29 cellular contexts compared by ENCODE assay signal in the genomic region with DNA sequence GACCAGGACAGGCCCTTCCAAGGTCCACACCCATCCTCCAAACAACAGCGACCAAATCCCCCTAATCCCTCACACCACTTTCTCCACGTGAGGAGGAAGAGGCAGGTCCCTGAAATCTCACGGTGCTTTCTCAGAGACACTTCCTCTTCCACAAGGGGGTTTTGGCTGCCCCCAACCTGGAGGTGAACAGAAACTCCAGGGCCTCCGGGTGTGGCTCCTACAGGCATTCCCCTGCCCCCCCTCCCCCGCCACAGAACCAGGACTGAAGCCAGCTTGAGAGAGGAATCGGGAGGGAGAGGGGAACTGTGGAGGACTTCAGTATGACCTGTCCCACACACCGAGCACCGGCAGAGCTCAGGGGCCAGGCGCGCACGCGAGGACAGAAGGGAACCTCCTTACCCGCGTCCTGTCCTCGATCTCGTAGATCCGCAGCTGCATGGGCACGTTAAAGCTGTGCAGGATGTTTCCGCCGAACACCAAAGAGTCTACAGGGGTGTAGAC.
DNase-seq lines count a peak whose midpoint lies in the region; ATAC-seq, FAIRE-seq and TF ChIP-seq lines count a peak whose summit lies in the region.
"Had no signal": no experiment of that assay in that cellular context is flagged by ENCODE, and none has a peak within 500 bp of the region (broad histone marks: within the 10 kb centered on the region; RNA-seq: fewer than 3 reads in every experiment).

No MANE protein-coding gene starts in this region.

- no peak overlapping the region for H4K8ac ChIP-seq in neuronal stem cell (ENCODE audit: low read depth, low read length)

- POLR2A ChIA-PET in Caco-2 (lab: Charles Lee) (no interaction called here), HCT116 (lab: Charles Lee) (no interaction called here), HepG2 (lab: Yijun Ruan, JAX) (no interaction called here)

- no peak overlapping the region for H4K91ac ChIP-seq in neuronal stem cell (ENCODE audit: low read depth, low read length, poor library complexity)

- TF ChIP-seq RAD21 in HCT116 (IDR thresholded peaks at IDR 0.05; ENCODE audit: low read depth) = no peak
- no peak for TF ChIP-seq RAD21 in HepG2 (CRISPR knock-in tag; IDR thresholded peaks at IDR 0.05)

- ATAC-seq in HCT116 (no peak), HepG2 (no peak), GM18868 (IDR thresholded peaks at IDR 0.05; ENCODE audit: unreplicated experiment) (no peak)
- ATAC-seq: activated naive CD4-positive, alpha-beta T cell treated with anti-CD3 and anti-CD28 coated beads, Interleukin-2, amount 50 U/mL, for 72 hours; SK-N-SH treated with all-trans-retinoic acid at 6 μM for 48 hours had no signal

- no peak overlapping the region for H2BK120ac ChIP-seq in neuronal stem cell (ENCODE audit: low read depth, low read length)

- no peaks in the 10 kb centered on the region for H3K9me2 ChIP-seq in HCT116 (ENCODE audit: insufficient read depth)

- no peak overlapping the region for H3K27ac ChIP-seq in HCT116 (ENCODE audit: low read depth, low read length)
- no peak overlapping the region for H3K27ac ChIP-seq in neuronal stem cell (replicated peaks; ENCODE audit: low read length)
- no peak overlapping the region for H3K27ac ChIP-seq in HepG2 (ENCODE audit: extremely low read length, insufficient read depth, low read length)
- H3K27ac ChIP-seq: ascending aorta, skin epidermis had no signal

- no peak overlapping the region for H3K4me3 Mint-ChIP-seq in Caco-2 (ENCODE audit: unreplicated experiment)
- H3K4me3 Mint-ChIP-seq in dendritic cell treated with granulocyte-macrophage colony-stimulating factor and Interleukin-4, amounts not matched to agents 40 ng/mL and 50 ng/mL, for 4 days = no peak overlapping the region
- H3K4me3 Mint-ChIP-seq: CD14-positive monocyte; T-helper 2 cell treated with Interferon-gamma antibody and Interleukin-4, amounts not matched to agents 5 μg/mL and 100 μg/mL, for 36 hours had no signal

- BruUV-seq in Caco-2 (replicated peaks; lab: Mats Ljungman, UMichigan) (no TSS peak), HCT116 (replicated peaks; lab: Mats Ljungman, UMichigan) (no TSS peak), HepG2 (replicated peaks; lab: Mats Ljungman, UMichigan) (no TSS peak)

- no peak overlapping the region for H2BK15ac ChIP-seq in neuronal stem cell (ENCODE audit: low read length)

- H3K4me1 Mint-ChIP-seq in Caco-2 (ENCODE audit: low read depth, unreplicated experiment) = peaks cover 11% of the 10 kb centered on the region
- H3K4me1 Mint-ChIP-seq in dendritic cell treated with granulocyte-macrophage colony-stimulating factor and Interleukin-4, amounts not matched to agents 40 ng/mL and 50 ng/mL, for 4 days (ENCODE audit: low read depth) = peaks cover 23% of the 10 kb centered on the region

- H3K14ac ChIP-seq in neuronal stem cell (ENCODE audit: low read length) = no peak overlapping the region

- DNase-seq in Caco-2 (no peak), HCT116 (ENCODE audit: low read depth, low spot score) (no peak), neuronal stem cell (ENCODE audit: low spot score) (no peak), HepG2 (ENCODE audit: low spot score) (no peak), dermis blood vessel endothelial cell (no peak)
- DNase-seq: activated CD4-positive, alpha-beta T cell treated with anti-CD3 and anti-CD28 coated beads, Interleukin-2, amount 50 U/mL, for 4 hours; activated CD4-positive, CD25-positive, alpha-beta regulatory T cell; central memory CD4-positive, alpha-beta T cell; EL; GOT3; Kasumi-1; kidney glomerular epithelial cell; mesendoderm; NCI-H2029; NCI-H2227 treated with DMSO at 0.1 percent for 48 hours; NCI-H69; occipital lobe; stimulated activated CD4-positive, alpha-beta T cell treated with anti-CD3 and anti-CD28 coated beads, Interleukin-2, amount 100 ng/mL, for 24 hours had no signal

- no peaks in the 10 kb centered on the region for H3K9me3 Mint-ChIP-seq in Caco-2 (ENCODE audit: unreplicated experiment)
- no peaks in the 10 kb centered on the region for H3K9me3 Mint-ChIP-seq in dendritic cell treated with granulocyte-macrophage colony-stimulating factor and Interleukin-4, amounts not matched to agents 40 ng/mL and 50 ng/mL, for 4 days
- H3K9me3 Mint-ChIP-seq: activated naive CD4-positive, alpha-beta T cell treated with anti-CD3 and anti-CD28 coated beads, Interleukin-2, amount 50 U/mL, for 72 hours; activated T-helper 2 cell treated with anti-CD3 and anti-CD28 coated beads, Interferon-gamma antibody, Interleukin-2, Interleukin-4, amounts not matched to agents 10 μg/mL and 5 μg/mL and 100 μg/mL, durations not matched to agents 14 hours and 24 hours and 36 hours; T-helper 2 cell treated with Interferon-gamma antibody and Interleukin-4, amounts not matched to agents 5 μg/mL and 100 μg/mL, for 36 hours had no signal

- H3K9me3 ChIP-seq in Caco-2 (no peaks in the 10 kb centered on the region), HCT116 (ENCODE audit: control insufficient read depth in 1 of 2, insufficient read depth in 1 of 2, low read depth in 1 of 2, low read length in 2 of 2) (no peaks in the 10 kb centered on the region), neuronal stem cell (replicated peaks in 1 of 2; ENCODE audit: control insufficient read depth in 2 of 2, insufficient read depth in 1 of 2, low read depth in 1 of 2, low read length in 2 of 2) (peaks cover 0 to 6% of the 10 kb centered on the region in 2 donors), HepG2 (ENCODE audit: low read length) (no peaks in the 10 kb centered on the region)
- H3K9me3 ChIP-seq: ascending aorta had no signal

- H2BK5ac ChIP-seq in neuronal stem cell (ENCODE audit: low read length) = peak overlapping the region; percentile 58

- H3K9ac ChIP-seq in HCT116 (ENCODE audit: low read length) = no peak overlapping the region
- no peak overlapping the region for H3K9ac ChIP-seq in neuronal stem cell (ENCODE audit: low read depth, low read length, poor library complexity)
- no peak overlapping the region for H3K9ac ChIP-seq in HepG2 (ENCODE audit: insufficient read depth, low read depth, low read length)

- TF ChIP-seq POLR2A in HCT116 (IDR thresholded peaks at IDR 0.05; ENCODE audit: borderline replicate concordance, extremely low read depth, insufficient read depth, insufficient read length) (no peak), HepG2 (IDR thresholded peaks at IDR 0.05; ENCODE audit: insufficient read depth in 1 of 2, low read depth in 2 of 2, low read length in 2 of 2) (no peak)

- RAD21 ChIA-PET in HCT116 (lab: Charles Lee; ENCODE audit: low non-redundant PET in 1 of 2, low total read pairs in 2 of 2, uncharacterized antibody in 2 of 2, unreplicated experiment in 2 of 2) = interaction anchor here in 1 of 2 experiments (0.6 kb wide), 1 partner anchor 161 kb away, joined by 3 read pairs; no protein-coding TSS in a partner anchor

- no peaks in the 10 kb centered on the region for H3K27me3 ChIP-seq in Caco-2 (replicated peaks; ENCODE audit: control insufficient read depth, insufficient read depth, low read length)
- H3K27me3 ChIP-seq in HCT116 (ENCODE audit: insufficient read depth, low read length) = no peaks in the 10 kb centered on the region
- no peaks in the 10 kb centered on the region for H3K27me3 ChIP-seq in neuronal stem cell (ENCODE audit: control insufficient read depth in 3 of 3, insufficient read depth in 3 of 3, low read depth in 1 of 3, low read length in 3 of 3)
- H3K27me3 ChIP-seq in HepG2 (ENCODE audit: control insufficient read depth in 1 of 2, insufficient read depth in 2 of 2, low read length in 2 of 2) = no peaks in the 10 kb centered on the region
- H3K27me3 ChIP-seq: ascending aorta had no signal

- H3K18ac ChIP-seq in neuronal stem cell (ENCODE audit: low read length) = no peak overlapping the region

- intact Hi-C loops in Caco-2 (cut with micrococcal nuclease; ENCODE audit: unreplicated experiment) = no loop called here
- intact Hi-C loops in HCT116 (cut with micrococcal nuclease) = no loop called here
- intact Hi-C loops in dendritic cell treated with granulocyte-macrophage colony-stimulating factor and Interleukin-4, amounts not matched to agents 40 ng/mL and 50 ng/mL, for 4 days (cut with micrococcal nuclease) = no loop called here
- intact Hi-C loops in HepG2 (cut with micrococcal nuclease; ENCODE audit: unreplicated experiment) = no loop called here

- H2AFZ ChIP-seq in HCT116 (ENCODE audit: low read depth, low read length, poor library complexity, severe bottlenecking) (no peak overlapping the region), neuronal stem cell (ENCODE audit: low read length) (no peak overlapping the region), HepG2 (ENCODE audit: low read length) (no peak overlapping the region)

- TF ChIP-seq CTCF in Caco-2 (IDR thresholded peaks at IDR 0.05; ENCODE audit: insufficient read depth in 1 of 2, low read depth in 1 of 2, low read length in 1 of 2, severe bottlenecking in 1 of 2, unreplicated experiment in 1 of 2) (no peak), HCT116 (IDR thresholded peaks at IDR 0.05 in 2 of 3, conservative IDR thresholded peaks at IDR 0.05 in 1 of 3; ENCODE audit: borderline replicate concordance in 1 of 3, insufficient read depth in 1 of 3, low read depth in 2 of 3, low read length in 2 of 3) (no peak), HepG2 (CRISPR knock-in tag; IDR thresholded peaks at IDR 0.05) (no peak)

- H3K79me2 ChIP-seq in HCT116 (ENCODE audit: insufficient read depth, low read length) (no peaks in the 10 kb centered on the region), HepG2 (ENCODE audit: insufficient read depth, low read length) (no peaks in the 10 kb centered on the region)

- H3K4me3 ChIP-seq in Caco-2 (ENCODE audit: low read depth, low read length) (no peak overlapping the region), HCT116 (replicated peaks in 1 of 2; ENCODE audit: low read depth in 1 of 2, low read length in 2 of 2) (no peak overlapping the region), neuronal stem cell (ENCODE audit: low read length in 2 of 2) (peak overlapping the region in 1 of 2 donors; percentile 56), HepG2 (replicated peaks in 1 of 3; ENCODE audit: insufficient read depth in 1 of 3, low read depth in 2 of 3, low read length in 3 of 3) (no peak overlapping the region)
- H3K4me3 ChIP-seq: ascending aorta, skin epidermis had no signal

- no peaks in the 10 kb centered on the region for H3K4me1 ChIP-seq in Caco-2
- peaks cover 0 to 11% of the 10 kb centered on the region in 2 experiments; a peak in 2 of 4 replicates for H3K4me1 ChIP-seq in HCT116 (ENCODE audit: control insufficient read depth in 1 of 2, insufficient read depth in 2 of 2, low read length in 2 of 2)
- H3K4me1 ChIP-seq in neuronal stem cell (ENCODE audit: control insufficient read depth in 2 of 2, insufficient read depth in 1 of 2, low read depth in 1 of 2, low read length in 2 of 2) = peaks cover 12 to 16% of the 10 kb centered on the region in 2 donors
- H3K4me1 ChIP-seq in HepG2 (ENCODE audit: insufficient read depth, low read length) = peaks cover 33% of the 10 kb centered on the region
- H3K4me1 ChIP-seq: ascending aorta had no signal

- no peak overlapping the region for H2BK12ac ChIP-seq in neuronal stem cell (ENCODE audit: low read length)

- H3K4me2 ChIP-seq in HCT116 (ENCODE audit: low read length) = peak overlapping the region; percentile 31; the same call in 1 of the 2 replicates
- no peak overlapping the region for H3K4me2 ChIP-seq in neuronal stem cell (ENCODE audit: insufficient read depth, low read length, poor library complexity, severe bottlenecking)
- H3K4me2 ChIP-seq in HepG2 (ENCODE audit: low read depth, low read length) = no peak overlapping the region

- no CpG with 5 or more reads among the region's 20 CpGs for WGBS in neuronal stem cell (ENCODE audit: extremely low coverage in 2 of 2, insufficient read length in 2 of 2, insufficient replicate concordance in 1 of 2), 2 donors
- WGBS in HepG2 (ENCODE audit: low lambda C conversion rate) = 94% methylated on average over 12 of the region's 20 CpGs

- peaks cover 11% of the 10 kb centered on the region for H3K79me1 ChIP-seq in neuronal stem cell (ENCODE audit: low read depth, low read length)

- TF ChIP-seq EP300 in HepG2 (IDR thresholded peaks at IDR 0.05; ENCODE audit: low read depth in 2 of 2, low read length in 2 of 2) (no peak), HepG2 (CRISPR knock-in tag; IDR thresholded peaks at IDR 0.05; ENCODE audit: borderline replicate concordance) (no peak)

- peak overlapping the region; percentile 6 for H3K23ac ChIP-seq in neuronal stem cell (ENCODE audit: low read depth, low read length, poor library complexity)

- peak overlapping the region; percentile 11 for H3K27ac Mint-ChIP-seq in Caco-2 (ENCODE audit: unreplicated experiment)
- H3K27ac Mint-ChIP-seq in dendritic cell treated with granulocyte-macrophage colony-stimulating factor and Interleukin-4, amounts not matched to agents 40 ng/mL and 50 ng/mL, for 4 days = peak overlapping the region; percentile 4
- H3K27ac Mint-ChIP-seq: activated naive CD4-positive, alpha-beta T cell treated with anti-CD3 and anti-CD28 coated beads, Interleukin-2, amount 50 U/mL, for 72 hours; activated T-helper 2 cell treated with anti-CD3 and anti-CD28 coated beads, Interferon-gamma antibody, Interleukin-2, Interleukin-4, amounts not matched to agents 10 μg/mL and 5 μg/mL and 100 μg/mL, durations not matched to agents 14 hours and 24 hours and 36 hours; T-helper 2 cell treated with Interferon-gamma antibody and Interleukin-4, amounts not matched to agents 5 μg/mL and 100 μg/mL, for 36 hours had no signal

- in situ Hi-C loops in HepG2 (cut with HindIII; ENCODE audit: extremely low pct_ligation_motif_present, low pct_unique_long_range_greater_than_20kb) = no loop called here

- no peak overlapping the region for H3K4ac ChIP-seq in neuronal stem cell (ENCODE audit: low read length)

- no peak for FAIRE-seq in HepG2 (lab: Jason Lieb, UNC)
- FAIRE-seq: D721Med, urothelium cell line had no signal

- no peaks in the 10 kb centered on the region for H3K27me3 Mint-ChIP-seq in Caco-2 (ENCODE audit: insufficient read depth, unreplicated experiment)
- no peaks in the 10 kb centered on the region for H3K27me3 Mint-ChIP-seq in dendritic cell treated with granulocyte-macrophage colony-stimulating factor and Interleukin-4, amounts not matched to agents 40 ng/mL and 50 ng/mL, for 4 days

- no peak overlapping the region for H2AK5ac ChIP-seq in neuronal stem cell (ENCODE audit: low read depth, low read length)

- no peaks in the 10 kb centered on the region for H3K36me3 ChIP-seq in Caco-2 (ENCODE audit: control insufficient read depth, insufficient read depth, low read length)
- H3K36me3 ChIP-seq in HCT116 (ENCODE audit: control insufficient read depth in 1 of 2, insufficient read depth in 2 of 2, low read length in 2 of 2) = no peaks in the 10 kb centered on the region
- H3K36me3 ChIP-seq in neuronal stem cell (replicated peaks in 1 of 2; ENCODE audit: control insufficient read depth in 2 of 2, insufficient read depth in 2 of 2, low read length in 2 of 2) = peaks cover 35 to 84% of the 10 kb centered on the region in 2 donors
- peaks cover 5% of the 10 kb centered on the region in 2 experiments; a peak in 2 of 5 replicates for H3K36me3 ChIP-seq in HepG2 (replicated peaks in 1 of 2; ENCODE audit: control insufficient read depth in 1 of 2, insufficient read depth in 2 of 2, low read length in 2 of 2)

- peaks cover 18% of the 10 kb centered on the region for H3K36me3 Mint-ChIP-seq in Caco-2 (ENCODE audit: insufficient read depth, unreplicated experiment)
- H3K36me3 Mint-ChIP-seq in dendritic cell treated with granulocyte-macrophage colony-stimulating factor and Interleukin-4, amounts not matched to agents 40 ng/mL and 50 ng/mL, for 4 days (ENCODE audit: low read depth) = peaks cover 98% of the 10 kb centered on the region
- H3K36me3 Mint-ChIP-seq: activated naive CD4-positive, alpha-beta T cell treated with anti-CD3 and anti-CD28 coated beads, Interleukin-2, amount 50 U/mL, for 72 hours had no signal

- CTCF ChIA-PET in Caco-2 (lab: Charles Lee) (interaction anchor here (0.6 kb wide), 1 partner anchor 181 kb away, joined by 3 read pairs; no protein-coding TSS in a partner anchor), HCT116 (lab: Charles Lee) (no interaction called here), HepG2 (lab: Yijun Ruan, JAX; ENCODE audit: low intra/inter-chr PET ratio, low total read pairs) (no interaction called here)

- no peaks in the 10 kb centered on the region for H4K20me1 ChIP-seq in HCT116 (ENCODE audit: insufficient read depth)
- no peaks in the 10 kb centered on the region for H4K20me1 ChIP-seq in HepG2 (ENCODE audit: insufficient read depth, low read length)
